Comparison of ENCODE assay signal across 3 cellular contexts in genomic region chr2:118502106-118502505, GRCh38.
"Had no signal": no experiment of that assay in that cellular context is flagged by ENCODE, and none has a peak within 500 bp of the region (broad histone marks: within the 10 kb centered on the region; RNA-seq: fewer than 3 reads in every experiment).

No MANE protein-coding gene starts in this region.

- ATAC-seq: GM12878 had no signal

- H3K4me3 ChIP-seq: GM12878 had no signal

- DNase-seq: GDM1, GF-D8 had no signal
